ENCODE assay signal across 9 cellular contexts in the genomic region with DNA sequence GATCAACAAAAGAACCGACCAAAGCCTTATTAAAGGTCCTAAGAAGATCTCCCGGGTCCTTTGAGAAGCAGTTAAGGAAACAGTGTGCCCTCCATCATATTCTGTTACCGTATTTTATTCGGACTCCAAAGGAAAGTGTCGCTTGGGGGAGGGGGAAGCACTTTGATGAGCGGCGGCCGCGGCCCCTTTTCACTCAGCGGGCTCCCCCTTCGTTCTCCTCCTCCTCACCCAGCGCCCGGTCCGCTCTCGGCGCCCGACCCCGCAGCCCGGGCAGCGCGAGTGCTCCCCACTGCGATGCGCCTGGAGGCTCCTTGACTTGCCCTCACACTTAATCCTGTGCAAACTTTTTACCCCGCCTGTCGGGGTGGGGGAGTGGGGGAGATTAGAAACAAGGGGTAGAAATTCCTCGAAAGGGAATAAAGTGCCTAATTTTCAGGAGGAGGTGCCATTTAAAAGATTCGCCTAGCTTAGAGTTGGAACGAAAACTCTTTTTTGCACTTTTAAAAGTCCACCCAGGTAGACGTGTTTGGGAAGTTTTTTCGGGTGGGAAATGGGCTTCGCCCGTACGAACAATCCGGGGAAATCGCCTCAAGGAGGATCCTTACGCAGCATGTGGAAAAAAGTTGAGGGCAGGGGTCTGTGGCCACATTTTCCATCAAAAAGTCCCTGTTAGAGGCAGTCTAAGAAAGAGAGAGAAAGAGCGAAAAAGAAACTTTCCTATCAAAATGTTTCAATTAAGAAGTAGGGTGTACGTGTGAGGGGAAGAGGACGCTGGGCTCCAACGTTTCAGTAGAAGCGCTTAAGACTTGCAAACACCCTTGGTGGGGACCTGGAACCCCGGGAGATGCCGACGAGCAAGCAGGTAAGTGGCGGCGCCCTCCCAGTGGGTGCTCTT. TPM values are rescaled to one million over a fixed set of nuclear protein-coding genes. Genes with fewer than 3 reads are reported as not detected.
DNase-seq lines count a peak whose midpoint lies in the region; ATAC-seq, FAIRE-seq and TF ChIP-seq lines count a peak whose summit lies in the region.
"Had no signal": no experiment of that assay in that cellular context is flagged by ENCODE, and none has a peak within 500 bp of the region (broad histone marks: within the 10 kb centered on the region; RNA-seq: fewer than 3 reads in every experiment).

No MANE protein-coding gene starts in this region.

- H3K4me2 ChIP-seq in HepG2 (ENCODE audit: low read depth, low read length): peak overlapping the region; percentile 98

- no peak for TF ChIP-seq POLR2A in HepG2 (IDR thresholded peaks at IDR 0.05; ENCODE audit: insufficient read depth in 1 of 2, low read depth in 2 of 2, low read length in 2 of 2)

- H3K27ac ChIP-seq in HepG2 (ENCODE audit: extremely low read length, insufficient read depth, low read length) (peak overlapping the region; percentile 90), urinary bladder (ENCODE audit: low read depth) (no peak overlapping the region)

- peaks cover 9% of the 10 kb centered on the region for H3K4me1 Mint-ChIP-seq in Calu3 (ENCODE audit: low read depth, unreplicated experiment)
- peaks cover 50% of the 10 kb centered on the region for H3K4me1 Mint-ChIP-seq in activated naive CD8-positive, alpha-beta T cell treated with anti-CD3 and anti-CD28 coated beads, Interleukin-2, amount 50 U/mL, for 24 hours

- H3K9ac ChIP-seq in HepG2 (ENCODE audit: insufficient read depth, low read depth, low read length): peak overlapping the region; percentile 79

- BruUV-seq in Calu3 (replicated peaks; lab: Mats Ljungman, UMichigan) (no TSS peak), HepG2 (replicated peaks; lab: Mats Ljungman, UMichigan) (no TSS peak)

- DNase-seq in Calu3 (no peak), HuH-7 (ENCODE audit: low spot score) (peak; percentile 54), HepG2 (ENCODE audit: low spot score) (no peak), OCI-M2 (lab: John Stamatoyannopoulos, UW; ENCODE audit: unreplicated experiment) (no peak), frontal cortex (ENCODE audit: low spot score in 2 of 2) (no peak)
- peak; percentile 18 for DNase-seq in activated naive CD8-positive, alpha-beta T cell treated with anti-CD3 and anti-CD28 coated beads, Interleukin-2, amount 50 U/mL, for 24 hours

- TF ChIP-seq CTCF in Calu3 (IDR thresholded peaks at IDR 0.05; ENCODE audit: unreplicated experiment) (no peak), HepG2 (CRISPR knock-in tag; IDR thresholded peaks at IDR 0.05) (no peak)

- H3K79me2 ChIP-seq in HepG2 (ENCODE audit: insufficient read depth, low read length): peaks cover 8% of the 10 kb centered on the region

- TF ChIP-seq EP300 in HepG2 (IDR thresholded peaks at IDR 0.05; ENCODE audit: low read depth in 2 of 2, low read length in 2 of 2) (no peak), HepG2 (CRISPR knock-in tag; IDR thresholded peaks at IDR 0.05; ENCODE audit: borderline replicate concordance) (no peak)

- POLR2A ChIA-PET in HepG2 (lab: Yijun Ruan, JAX): interaction anchor here (0.6 to 1.2 kb wide), 3 partner anchors 8 to 143 kb away, joined by 3 to 5 read pairs (median 4); no protein-coding TSS in a partner anchor

- intact Hi-C loops in Calu3 (cut with micrococcal nuclease; ENCODE audit: unreplicated experiment) (loop anchor here (1.0 kb wide), 1 partner anchor 140 kb away; no protein-coding TSS in a partner anchor), HepG2 (cut with micrococcal nuclease; ENCODE audit: unreplicated experiment) (loop anchor here (1.0 to 2.0 kb wide), 2 partner anchors 140 to 251 kb away; no protein-coding TSS in a partner anchor)

- H4K20me1 ChIP-seq in HepG2 (ENCODE audit: insufficient read depth, low read length): no peaks in the 10 kb centered on the region

- no peak for ATAC-seq in activated naive CD8-positive, alpha-beta T cell treated with anti-CD3 and anti-CD28 coated beads, Interleukin-2, amount 50 U/mL, for 24 hours
- ATAC-seq in HepG2: peak; percentile 16
- no peak for ATAC-seq in activated CD4-positive, CD25-positive, alpha-beta regulatory T cell treated with anti-CD3 and anti-CD28 coated beads, Interleukin-2, amount 50 U/mL, for 24 hours

- H3K27me3 Mint-ChIP-seq in Calu3 (ENCODE audit: unreplicated experiment): no peaks in the 10 kb centered on the region
- peaks cover 85% of the 10 kb centered on the region for H3K27me3 Mint-ChIP-seq in activated naive CD8-positive, alpha-beta T cell treated with anti-CD3 and anti-CD28 coated beads, Interleukin-2, amount 50 U/mL, for 24 hours

- no peaks in the 10 kb centered on the region for H3K9me3 ChIP-seq in HepG2 (ENCODE audit: low read length)

- no peaks in the 10 kb centered on the region; a peak in 1 of 5 replicates for H3K27me3 ChIP-seq in HepG2 (ENCODE audit: control insufficient read depth in 1 of 2, insufficient read depth in 2 of 2, low read length in 2 of 2)

- peak overlapping the region; percentile 80 for H3K4me3 Mint-ChIP-seq in Calu3 (ENCODE audit: low read depth, unreplicated experiment)
- H3K4me3 Mint-ChIP-seq in activated naive CD8-positive, alpha-beta T cell treated with anti-CD3 and anti-CD28 coated beads, Interleukin-2, amount 50 U/mL, for 24 hours: peak overlapping the region; percentile 82

- no peak for TF ChIP-seq RAD21 in HepG2 (CRISPR knock-in tag; IDR thresholded peaks at IDR 0.05)

- no peaks in the 10 kb centered on the region for H3K9me3 Mint-ChIP-seq in Calu3 (ENCODE audit: low read depth, unreplicated experiment)
- H3K9me3 Mint-ChIP-seq in activated naive CD8-positive, alpha-beta T cell treated with anti-CD3 and anti-CD28 coated beads, Interleukin-2, amount 50 U/mL, for 24 hours: no peaks in the 10 kb centered on the region

- FAIRE-seq in HepG2 (lab: Jason Lieb, UNC) (no peak), frontal cortex (lab: Jason Lieb, UNC) (no peak)

- H3K27ac Mint-ChIP-seq in Calu3 (ENCODE audit: unreplicated experiment): peak overlapping the region; percentile 75
- H3K27ac Mint-ChIP-seq in activated naive CD8-positive, alpha-beta T cell treated with anti-CD3 and anti-CD28 coated beads, Interleukin-2, amount 50 U/mL, for 24 hours: no peak overlapping the region

- no peak overlapping the region for H2AFZ ChIP-seq in HepG2 (ENCODE audit: low read length)

- H3K4me1 ChIP-seq in HepG2 (ENCODE audit: insufficient read depth, low read length) (peaks cover 30% of the 10 kb centered on the region), urinary bladder (ENCODE audit: insufficient read depth) (no peaks in the 10 kb centered on the region)

- CTCF ChIA-PET in Calu3 (lab: Charles Lee): interaction anchor here (0.6 to 0.7 kb wide), 2 partner anchors 17 to 1211 kb away, joined by 3 read pairs; no protein-coding TSS in a partner anchor
- CTCF ChIA-PET in HepG2 (lab: Yijun Ruan, JAX; ENCODE audit: low intra/inter-chr PET ratio, low total read pairs): no interaction called here

- H3K36me3 Mint-ChIP-seq in Calu3 (ENCODE audit: insufficient read depth, unreplicated experiment): peaks cover 57% of the 10 kb centered on the region
- peaks cover 10% of the 10 kb centered on the region for H3K36me3 Mint-ChIP-seq in activated naive CD8-positive, alpha-beta T cell treated with anti-CD3 and anti-CD28 coated beads, Interleukin-2, amount 50 U/mL, for 24 hours (ENCODE audit: low read depth)

- 5% methylated on average over 44 of the region's 46 CpGs for WGBS in HepG2 (ENCODE audit: low lambda C conversion rate)
- WGBS in urinary bladder: 6% methylated on average over 46 of the region's 46 CpGs

- in situ Hi-C loops in HepG2 (cut with HindIII; ENCODE audit: extremely low pct_ligation_motif_present, low pct_unique_long_range_greater_than_20kb): loop anchor here (25.0 kb wide), 1 partner anchor 637 kb away; no protein-coding TSS in a partner anchor

- H3K4me3 ChIP-seq in HepG2 (replicated peaks in 1 of 3; ENCODE audit: insufficient read depth in 1 of 3, low read depth in 2 of 3, low read length in 3 of 3) (peak overlapping the region; percentile 79 to 98 (median 80)), urinary bladder (ENCODE audit: low read depth, low read length) (peak overlapping the region; percentile 46)

- H3K36me3 ChIP-seq in HepG2 (replicated peaks in 1 of 2; ENCODE audit: control insufficient read depth in 1 of 2, insufficient read depth in 2 of 2, low read length in 2 of 2) (peaks cover 17 to 45% of the 10 kb centered on the region in 2 experiments), urinary bladder (ENCODE audit: insufficient read depth) (peaks cover 2% of the 10 kb centered on the region)

RNA-seq across cellular contexts. Expression of gene OTX1, which starts 1.1 kb away (rescaled TPM):
- total RNA-seq in Calu3 (2022): 7.1 and 8.3 TPM in 2 replicates
- total RNA-seq in HepG2 (2016; rRNA removed; fragmentation: Illumina TruSeq; extraction: Trizol): 3.0 and 5.0 TPM in 2 replicates
- 3.1 and 4.3 TPM in 2 replicates for total RNA-seq in HepG2 (2016; cell fraction: cytosol; rRNA removed; fragmentation: Illumina TruSeq; extraction: Trizol; ENCODE audit: low read depth)
- total RNA-seq in HepG2 (2016; cell fraction: insoluble cytoplasmic fraction; rRNA removed; fragmentation: Illumina TruSeq; extraction: Trizol): 2.5 and 4.2 TPM in 2 replicates
- total RNA-seq in HepG2 (2016; cell fraction: membrane; rRNA removed; fragmentation: Illumina TruSeq; extraction: Trizol): 4.1 and 4.3 TPM in 2 replicates
- total RNA-seq in HepG2 (2016; cell fraction: nucleus; rRNA removed; fragmentation: Illumina TruSeq; extraction: Trizol): 9.0 and 9.1 TPM in 2 replicates
- 1.0 and 1.6 TPM in 2 replicates for polyA plus RNA-seq in HepG2 (2011; rRNA removed)
- polyA plus RNA-seq in HepG2 (2011; cell fraction: cytosol; rRNA removed): 0.47 and 0.66 TPM in 2 replicates
- polyA plus RNA-seq in HepG2 (2011; cell fraction: nucleus; rRNA removed): 12.1 and 16.1 TPM in 2 replicates
- polyA plus RNA-seq in HepG2 (2012): 7.7 and 7.9 TPM in 2 replicates
- 1.1 and 1.2 TPM in 2 replicates for polyA plus RNA-seq in HepG2 (2016; cell fraction: cytosol; fragmentation: Illumina TruSeq; extraction: Trizol; ENCODE audit: low read depth)
- 6.4 and 9.1 TPM in 2 replicates for polyA plus RNA-seq in HepG2 (2016; cell fraction: insoluble cytoplasmic fraction; fragmentation: Illumina TruSeq; extraction: Trizol; ENCODE audit: low read depth)
- polyA plus RNA-seq in HepG2 (2016; cell fraction: membrane; fragmentation: Illumina TruSeq; extraction: Trizol; ENCODE audit: low read depth): 3.3 and 4.0 TPM in 2 replicates
- 24.6 and 24.9 TPM in 2 replicates for polyA plus RNA-seq in HepG2 (2016; cell fraction: nucleus; fragmentation: Illumina TruSeq; extraction: Trizol; ENCODE audit: insufficient read depth, low read depth)
- polyA minus RNA-seq in HepG2 (2011; rRNA and poly(A)+ RNA removed; ENCODE audit: low replicate concordance): 0.82 and 6.6 TPM in 2 replicates
- polyA minus RNA-seq in HepG2 (2011; cell fraction: cytosol; rRNA and poly(A)+ RNA removed): 2.1 and 2.2 TPM in 2 replicates
- 16.4 and 25.8 TPM in 2 replicates for polyA minus RNA-seq in HepG2 (2011; cell fraction: nucleus; rRNA and poly(A)+ RNA removed)
- total RNA-seq in urinary bladder: not detected
- not detected for polyA plus RNA-seq in urinary bladder
- 0.82 TPM for total RNA-seq in frontal cortex
- total RNA-seq: T-helper 1 cell treated with Interleukin-12 subunit alpha and Interleukin-12 subunit beta and Interleukin-4 antibody, amounts not matched to agents 30 ng/mL and 1 ng/mL, for 36 hours had no signal

Comparison
In these comparisons a context has a peak if more than half of its experiments do, and no peak if none do; other contexts are left out.
1. DNase-seq: peak in HuH-7 (single experiment) and activated naive CD8-positive, alpha-beta T cell treated with anti-CD3 and anti-CD28 coated beads, Interleukin-2, amount 50 U/mL, for 24 hours (single experiment); none in Calu3 (single experiment), HepG2 (single experiment), OCI-M2 (single experiment) and frontal cortex (0 of 2).